ENCODE assay signal across 8 cellular contexts in genomic region chr19:13118424-13119193, GRCh38. TPM values are rescaled to one million over a fixed set of nuclear protein-coding genes. Genes with fewer than 3 reads are reported as not detected.
DNase-seq lines count a peak whose midpoint lies in the region; ATAC-seq and TF ChIP-seq lines count a peak whose summit lies in the region.

No MANE protein-coding gene starts in this region.

- H3K4me1 Mint-ChIP-seq in activated T-cell treated with anti-CD3 and anti-CD28 coated beads, Interleukin-2, amount 50 U/mL, for 72 hours (ENCODE audit: low read depth), result peaks cover 57% of the 10 kb centered on the region
- peaks cover 17% of the 10 kb centered on the region for H3K4me1 Mint-ChIP-seq in glutamatergic neuron (ENCODE audit: low read depth, unreplicated experiment)

- H3K9ac ChIP-seq in BLaER1 treated with 17β-estradiol and CSF1 and Interleukin-3, amounts not matched to agents 10 nM and 100 nM, result peak overlapping the region; percentile 97 to 100 (median 99)

- intact Hi-C loops in prostate gland (cut with DNase I), result no loop called here

- H3K27ac ChIP-seq in BLaER1 treated with 17β-estradiol and CSF1 and Interleukin-3, amounts not matched to agents 10 nM and 100 nM, result peak overlapping the region; percentile 88 to 99 (median 97)
- peak overlapping the region; percentile 46 to 62 for H3K27ac ChIP-seq in prostate gland

- H3K27ac Mint-ChIP-seq in activated T-cell treated with anti-CD3 and anti-CD28 coated beads, Interleukin-2, amount 50 U/mL, for 72 hours, result peak overlapping the region; percentile 81
- peak overlapping the region; percentile 64 for H3K27ac Mint-ChIP-seq in glutamatergic neuron (ENCODE audit: unreplicated experiment)

- H3K9me3 ChIP-seq in BLaER1 treated with 17β-estradiol and CSF1 and Interleukin-3, amounts not matched to agents 10 nM and 100 nM (replicated peaks in 1 of 11), result no peaks in the 10 kb centered on the region
- H3K9me3 ChIP-seq in prostate gland, result no peaks in the 10 kb centered on the region

- H3K27me3 Mint-ChIP-seq in activated T-cell treated with anti-CD3 and anti-CD28 coated beads, Interleukin-2, amount 50 U/mL, for 72 hours (ENCODE audit: low read depth), result no peaks in the 10 kb centered on the region
- peaks cover 11% of the 10 kb centered on the region for H3K27me3 Mint-ChIP-seq in glutamatergic neuron (ENCODE audit: unreplicated experiment)

- no peaks in the 10 kb centered on the region for H3K9me3 Mint-ChIP-seq in activated T-cell treated with anti-CD3 and anti-CD28 coated beads, Interleukin-2, amount 50 U/mL, for 72 hours
- H3K9me3 Mint-ChIP-seq in glutamatergic neuron (ENCODE audit: unreplicated experiment), result peaks cover 15% of the 10 kb centered on the region

- peaks cover 3 to 7% of the 10 kb centered on the region in 2 donors for H3K36me3 Mint-ChIP-seq in activated T-cell treated with anti-CD3 and anti-CD28 coated beads, Interleukin-2, amount 50 U/mL, for 72 hours (ENCODE audit: insufficient read depth in 2 of 2)
- no peaks in the 10 kb centered on the region for H3K36me3 Mint-ChIP-seq in glutamatergic neuron (ENCODE audit: unreplicated experiment)

- peaks cover 54 to 77% (median 58%) of the 10 kb centered on the region in 10 experiments for H3K4me1 ChIP-seq in BLaER1 treated with 17β-estradiol and CSF1 and Interleukin-3, amounts not matched to agents 10 nM and 100 nM
- H3K4me1 ChIP-seq in prostate gland (replicated peaks), result peaks cover 11% of the 10 kb centered on the region

- no peaks in the 10 kb centered on the region for H3K27me3 ChIP-seq in BLaER1 treated with 17β-estradiol and CSF1 and Interleukin-3, amounts not matched to agents 10 nM and 100 nM
- H3K27me3 ChIP-seq in prostate gland (replicated peaks; ENCODE audit: insufficient read depth), result no peaks in the 10 kb centered on the region

- TF ChIP-seq CTCF in glutamatergic neuron (IDR thresholded peaks at IDR 0.05; ENCODE audit: partially characterized antibody, unreplicated experiment) (no peak), prostate gland (IDR thresholded peaks at IDR 0.05) (no peak)

- peaks cover 45 to 49% (median 48%) of the 10 kb centered on the region in 11 experiments for H4K20me1 ChIP-seq in BLaER1 treated with 17β-estradiol and CSF1 and Interleukin-3, amounts not matched to agents 10 nM and 100 nM

- peak overlapping the region; percentile 75 to 84 for H3K4me3 Mint-ChIP-seq in activated T-cell treated with anti-CD3 and anti-CD28 coated beads, Interleukin-2, amount 50 U/mL, for 72 hours
- H3K4me3 Mint-ChIP-seq in glutamatergic neuron (ENCODE audit: unreplicated experiment), result peak overlapping the region; percentile 86

- H3K4me3 ChIP-seq in BLaER1 treated with 17β-estradiol and CSF1 and Interleukin-3, amounts not matched to agents 10 nM and 100 nM, result peak overlapping the region; percentile 99 to 100 (median 100)
- H3K4me3 ChIP-seq in prostate gland, result peak overlapping the region; percentile 90 to 94

- ATAC-seq in GM18909 (IDR thresholded peaks at IDR 0.05; ENCODE audit: poor library complexity, unreplicated experiment), result peak; percentile 4
- ATAC-seq in activated T-cell treated with anti-CD3 and anti-CD28 coated beads, Interleukin-2, amount 50 U/mL, for 72 hours (replicated peaks in 1 of 2), result peak in 1 of 2 donors; percentile 8
- no peak for ATAC-seq in HG03439 (IDR thresholded peaks at IDR 0.05; ENCODE audit: unreplicated experiment)
- no peak for ATAC-seq in HG03135 (IDR thresholded peaks at IDR 0.05; ENCODE audit: unreplicated experiment)

- 1% methylated on average over 57 of the region's 57 CpGs for WGBS in prostate gland

- DNase-seq in NAMALWA (ENCODE audit: low spot score) (peak; percentile 40), glutamatergic neuron (peak; percentile 70), prostate gland (ENCODE audit: low spot score) (peak; percentile 34)
- DNase-seq in activated T-cell treated with anti-CD3 and anti-CD28 coated beads, Interleukin-2, amount 50 U/mL, for 72 hours, result peak; percentile 58 to 64

- TF ChIP-seq POLR2A in prostate gland (IDR thresholded peaks at IDR 0.05), result no peak

- H3K36me3 ChIP-seq in BLaER1 treated with 17β-estradiol and CSF1 and Interleukin-3, amounts not matched to agents 10 nM and 100 nM, result peaks cover 23 to 62% (median 52%) of the 10 kb centered on the region in 11 experiments
- H3K36me3 ChIP-seq in prostate gland, result no peaks in the 10 kb centered on the region

- H3K4me2 ChIP-seq in BLaER1 treated with 17β-estradiol and CSF1 and Interleukin-3, amounts not matched to agents 10 nM and 100 nM, result peak overlapping the region; percentile 85 to 99 (median 97)

RNA-seq across cellular contexts. Expression of gene NACC1, which starts 0.5 kb away (rescaled TPM):
- 10 to 100 TPM; 53.6 to 76.0 TPM for total RNA-seq in activated T-cell treated with anti-CD3 and anti-CD28 coated beads, Interleukin-2, amount 50 U/mL, for 72 hours
- 68.6 TPM for total RNA-seq in glutamatergic neuron (ENCODE audit: unreplicated experiment)
- 10 to 100 TPM; 52.4 to 91.9 TPM for total RNA-seq in prostate gland

RNA-seq across cellular contexts. Expression of gene TRMT1, which starts 2.1 kb away (rescaled TPM):
- total RNA-seq in activated T-cell treated with anti-CD3 and anti-CD28 coated beads, Interleukin-2, amount 50 U/mL, for 72 hours, result 10 to 100 TPM; 41.0 to 46.0 TPM
- total RNA-seq in glutamatergic neuron (ENCODE audit: unreplicated experiment) (29.2 TPM), prostate gland (10 to 100 TPM; 23.3 to 55.4 TPM)

RNA-seq across cellular contexts. Expression of gene LYL1, which starts 16.0 kb away (rescaled TPM):
- 1 to 10 TPM; 4.8 to 6.3 TPM for total RNA-seq in activated T-cell treated with anti-CD3 and anti-CD28 coated beads, Interleukin-2, amount 50 U/mL, for 72 hours
- 1.3 TPM for total RNA-seq in glutamatergic neuron (ENCODE audit: unreplicated experiment)
- total RNA-seq in prostate gland, result 10 to 100 TPM in 1 of 2 donors, 1 to 10 TPM in 1; 4.6 to 13.3 TPM

RNA-seq across cellular contexts. Expression of gene STX10, which starts 31.6 kb away (rescaled TPM):
- total RNA-seq in activated T-cell treated with anti-CD3 and anti-CD28 coated beads, Interleukin-2, amount 50 U/mL, for 72 hours, result 10 to 100 TPM; 73.9 to 89.9 TPM
- total RNA-seq in glutamatergic neuron (ENCODE audit: unreplicated experiment), result 17.2 TPM
- 10 to 100 TPM; 42.5 to 48.6 TPM for total RNA-seq in prostate gland

RNA-seq across cellular contexts. Expression of gene IER2, which starts 31.6 kb away (rescaled TPM):
- 100 to 1,000 TPM; 168 to 184 TPM for total RNA-seq in activated T-cell treated with anti-CD3 and anti-CD28 coated beads, Interleukin-2, amount 50 U/mL, for 72 hours
- total RNA-seq in glutamatergic neuron (ENCODE audit: unreplicated experiment) (109 TPM), prostate gland (10 to 100 TPM; 34.7 to 75.7 TPM)
